ENCODE assay signal across 15 cellular contexts in the genomic region with DNA sequence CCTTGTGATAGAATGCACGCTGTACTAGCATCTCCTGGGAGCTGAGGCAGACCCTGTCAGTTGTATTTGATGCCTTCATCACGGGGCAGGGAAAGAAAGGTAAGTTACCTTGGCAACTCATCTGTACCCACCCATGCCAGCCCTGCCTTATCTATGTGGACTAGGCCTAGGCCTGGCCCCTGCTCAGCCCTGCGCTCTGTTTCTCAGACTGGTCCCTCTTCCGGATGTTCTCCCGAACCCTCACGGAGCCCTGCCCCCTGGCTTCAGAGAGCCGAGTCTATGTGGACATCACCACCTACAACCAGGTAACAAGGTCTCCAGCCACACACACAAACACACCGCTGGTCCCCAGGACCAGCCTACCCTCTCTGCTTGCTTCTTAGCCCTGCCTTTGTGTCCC. TPM values are rescaled to one million over a fixed set of nuclear protein-coding genes. Genes with fewer than 3 reads are reported as not detected.
A peak's percentile ranks its signal among the peaks of the same experiment; 100 is the strongest.
DNase-seq lines count a peak whose midpoint lies in the region; ATAC-seq and TF ChIP-seq lines count a peak whose summit lies in the region.
"Had no signal": no experiment of that assay in that cellular context is flagged by ENCODE, and none has a peak within 500 bp of the region (broad histone marks: within the 10 kb centered on the region; RNA-seq: fewer than 3 reads in every experiment).

No MANE protein-coding gene starts in this region.

- no peak for TF ChIP-seq CTCF in transverse colon (IDR thresholded peaks at IDR 0.05)

- in situ Hi-C loops in transverse colon (cut with MboI; ENCODE audit: low pct_ligation_motif_present in 1 of 4, low pct_unique_long_range_greater_than_20kb in 1 of 4, low sequenced_read_pairs in 3 of 4) = no loop called here

- ATAC-seq in activated T-cell treated with anti-CD3 and anti-CD28 coated beads, Interleukin-2, amount 50 U/mL, for 4 hours = no peak
- ATAC-seq in HG03280 (IDR thresholded peaks at IDR 0.05; ENCODE audit: unreplicated experiment) (no peak), HG03565 (IDR thresholded peaks at IDR 0.05; ENCODE audit: unreplicated experiment) (no peak)

- H3K4me3 Mint-ChIP-seq in activated T-cell treated with anti-CD3 and anti-CD28 coated beads, Interleukin-2, amount 50 U/mL, for 24 hours = no peak overlapping the region
- H3K4me3 Mint-ChIP-seq in activated T-cell treated with anti-CD3 and anti-CD28 coated beads, Interleukin-2, amount 50 U/mL, for 4 hours = no peak overlapping the region

- no peaks in the 10 kb centered on the region for H3K27me3 ChIP-seq in muscle layer of duodenum (ENCODE audit: low read depth, low read length)
- H3K27me3 ChIP-seq in transverse colon = no peaks in the 10 kb centered on the region
- H3K27me3 ChIP-seq: upper lobe of right lung had no signal

- intact Hi-C loops in transverse colon (cut with DNase I; ENCODE audit: low total_unique reads) = no loop called here

- H3K4me3 ChIP-seq in muscle layer of duodenum (ENCODE audit: low read depth in 1 of 2, low read length in 2 of 2) (no peak overlapping the region), transverse colon (no peak overlapping the region)
- H3K4me3 ChIP-seq: upper lobe of right lung had no signal

- H3K9me3 Mint-ChIP-seq in activated T-cell treated with anti-CD3 and anti-CD28 coated beads, Interleukin-2, amount 50 U/mL, for 24 hours = no peaks in the 10 kb centered on the region
- no peaks in the 10 kb centered on the region for H3K9me3 Mint-ChIP-seq in activated T-cell treated with anti-CD3 and anti-CD28 coated beads, Interleukin-2, amount 50 U/mL, for 4 hours
- H3K9me3 Mint-ChIP-seq: naive B cell had no signal

- H3K36me3 Mint-ChIP-seq in activated T-cell treated with anti-CD3 and anti-CD28 coated beads, Interleukin-2, amount 50 U/mL, for 24 hours (ENCODE audit: low read depth) = peaks cover 82% of the 10 kb centered on the region
- H3K36me3 Mint-ChIP-seq in activated T-cell treated with anti-CD3 and anti-CD28 coated beads, Interleukin-2, amount 50 U/mL, for 4 hours (ENCODE audit: insufficient read depth) = peaks cover 46% of the 10 kb centered on the region

- H3K36me3 ChIP-seq in muscle layer of duodenum (ENCODE audit: control insufficient read depth in 1 of 2, insufficient read depth in 2 of 2, low read length in 2 of 2) (peaks cover 41 to 49% of the 10 kb centered on the region in 2 donors), transverse colon (peaks cover 2 to 43% (median 19%) of the 10 kb centered on the region in 4 donors)

- no peaks in the 10 kb centered on the region for H3K27me3 Mint-ChIP-seq in activated T-cell treated with anti-CD3 and anti-CD28 coated beads, Interleukin-2, amount 50 U/mL, for 24 hours
- H3K27me3 Mint-ChIP-seq in activated T-cell treated with anti-CD3 and anti-CD28 coated beads, Interleukin-2, amount 50 U/mL, for 4 hours (ENCODE audit: low read depth) = no peaks in the 10 kb centered on the region
- H3K27me3 Mint-ChIP-seq: naive B cell had no signal

- peak overlapping the region; percentile 90 for H3K27ac Mint-ChIP-seq in activated T-cell treated with anti-CD3 and anti-CD28 coated beads, Interleukin-2, amount 50 U/mL, for 24 hours

- no peak for TF ChIP-seq EP300 in transverse colon (IDR thresholded peaks at IDR 0.05; ENCODE audit: low read depth)

- no peaks in the 10 kb centered on the region for H3K9me3 ChIP-seq in muscle layer of duodenum (ENCODE audit: control insufficient read depth in 1 of 2, low read length in 2 of 2)
- no peaks in the 10 kb centered on the region for H3K9me3 ChIP-seq in transverse colon
- H3K9me3 ChIP-seq: upper lobe of right lung had no signal

- WGBS in transverse colon (ENCODE audit: low coverage in 1 of 2), 2 donors = 85% methylated on average over 8 of the region's 8 CpGs; no CpG with 5 or more reads in 1 of the 2 donors

- peaks cover 43% of the 10 kb centered on the region for H3K4me1 Mint-ChIP-seq in activated T-cell treated with anti-CD3 and anti-CD28 coated beads, Interleukin-2, amount 50 U/mL, for 24 hours (ENCODE audit: low read depth)
- H3K4me1 Mint-ChIP-seq in activated T-cell treated with anti-CD3 and anti-CD28 coated beads, Interleukin-2, amount 50 U/mL, for 4 hours (ENCODE audit: low read depth) = peaks cover 42% of the 10 kb centered on the region

- TF ChIP-seq POLR2A in transverse colon (IDR thresholded peaks at IDR 0.05) = no peak

- peaks cover 17 to 33% of the 10 kb centered on the region in 2 donors for H3K4me1 ChIP-seq in muscle layer of duodenum (ENCODE audit: control insufficient read depth in 1 of 2, insufficient read depth in 2 of 2, low read length in 2 of 2)
- H3K4me1 ChIP-seq in transverse colon = peaks cover 28 to 46% (median 38%) of the 10 kb centered on the region in 4 donors

- no peak for DNase-seq in activated T-cell treated with anti-CD3 and anti-CD28 coated beads, Interleukin-2, amount 50 U/mL, for 24 hours
- DNase-seq in activated T-cell treated with anti-CD3 and anti-CD28 coated beads, Interleukin-2, amount 50 U/mL, for 4 hours = no peak
- peak; percentile 13 for DNase-seq in ecto neural progenitor cell (ENCODE audit: low spot score)
- DNase-seq in transverse colon = no peak
- DNase-seq in 8988T = no peak
- DNase-seq: activated CD4-positive, alpha-beta T cell treated with anti-CD3 and anti-CD28 coated beads, Interleukin-2, amount 50 U/mL, for 4 hours; activated gamma-delta T cell treated with Interleukin-2 at 50 U/mL for 16 hours; cerebellar nuclear complex; naive B cell; upper lobe of right lung had no signal

- H3K27ac ChIP-seq in muscle layer of duodenum (ENCODE audit: low read length) (peak overlapping the region; percentile 82), transverse colon (peak overlapping the region; percentile 52 to 93 (median 78))
- H3K27ac ChIP-seq: upper lobe of right lung had no signal

RNA-seq across cellular contexts. Expression of a gene that starts 4.2 kb away (rescaled TPM):
- total RNA-seq in activated T-cell treated with anti-CD3 and anti-CD28 coated beads, Interleukin-2, amount 50 U/mL, for 4 hours = 10 to 100 TPM; 88.0 to 94.8 (median 90.9) TPM
- 100 to 1,000 TPM in 2 of 4 donors, 10 to 100 TPM in 2; 88.3 to 321 (median 108) TPM for total RNA-seq in transverse colon

RNA-seq across cellular contexts. Expression of a gene that starts 12.0 kb away (rescaled TPM):
- 10 to 100 TPM in 2 of 3 donors, 1 to 10 TPM in 1; 9.7 to 13.3 (median 12.5) TPM for total RNA-seq in activated T-cell treated with anti-CD3 and anti-CD28 coated beads, Interleukin-2, amount 50 U/mL, for 4 hours
- total RNA-seq in transverse colon = 100 to 1,000 TPM in 1 of 4 donors, 10 to 100 TPM in 3; 74.5 to 122 (median 84.9) TPM

RNA-seq across cellular contexts. Expression of a gene that starts 42.0 kb away (rescaled TPM):
- not detected for total RNA-seq in activated T-cell treated with anti-CD3 and anti-CD28 coated beads, Interleukin-2, amount 50 U/mL, for 4 hours
- under 1 TPM in 1 of 4 donors, not detected in 3; 0.14 TPM for total RNA-seq in transverse colon
- total RNA-seq: M059J; T-helper 1 cell treated with Interleukin-12 subunit alpha and Interleukin-12 subunit beta and Interleukin-4 antibody, amounts not matched to agents 30 ng/mL and 1 ng/mL, for 36 hours; upper lobe of right lung had no signal

RNA-seq across cellular contexts. Expression of a gene that starts 49.4 kb away (rescaled TPM):
- under 1 TPM; 0.34 to 0.76 (median 0.53) TPM for total RNA-seq in activated T-cell treated with anti-CD3 and anti-CD28 coated beads, Interleukin-2, amount 50 U/mL, for 4 hours
- 100 to 1,000 TPM in 1 of 4 donors, 10 to 100 TPM in 3; 11.0 to 325 (median 38.8) TPM for total RNA-seq in transverse colon
- total RNA-seq: M059J had no signal

RNA-seq across cellular contexts. Expression of a gene that starts 57.2 kb away (rescaled TPM):
- 10 to 100 TPM; 36.4 to 37.4 (median 36.6) TPM for total RNA-seq in activated T-cell treated with anti-CD3 and anti-CD28 coated beads, Interleukin-2, amount 50 U/mL, for 4 hours
- total RNA-seq in transverse colon = 10 to 100 TPM in 3 of 4 donors, 1 to 10 TPM in 1; 5.6 to 64.7 (median 38.4) TPM

Comparison
In these comparisons a context has a peak if more than half of its experiments do, and no peak if none do; other contexts are left out.
1. RNA of a gene that starts 12.0 kb away (total RNA-seq): 74.5 to 122 TPM in transverse colon; 9.7 to 13.3 TPM in activated T-cell treated with anti-CD3 and anti-CD28 coated beads, Interleukin-2, amount 50 U/mL, for 4 hours; every median in the first group is over 4 times any median in the second.